Comparison of ENCODE assay signal across 6 cellular contexts in genomic region chr1:151147132-151147503, GRCh38. TPM values are rescaled to one million over a fixed set of nuclear protein-coding genes. Genes with fewer than 3 reads are reported as not detected.
DNase-seq lines count a peak whose midpoint lies in the region; ATAC-seq and TF ChIP-seq lines count a peak whose summit lies in the region.

No MANE protein-coding gene starts in this region.

- H3K4me1 Mint-ChIP-seq in activated CD4-positive, alpha-beta T cell treated with anti-CD3 and anti-CD28 coated beads, Interleukin-2, amount 10 ng/mL, durations not matched to agents 24 days and 14 days: peaks cover 14% of the 10 kb centered on the region

- no peaks in the 10 kb centered on the region for H3K36me3 Mint-ChIP-seq in activated CD4-positive, alpha-beta T cell treated with anti-CD3 and anti-CD28 coated beads, Interleukin-2, amount 10 ng/mL, durations not matched to agents 24 days and 14 days (ENCODE audit: low read depth)

- no peak for DNase-seq in activated CD4-positive, alpha-beta T cell treated with anti-CD3 and anti-CD28 coated beads, Interleukin-2, amount 10 ng/mL, durations not matched to agents 24 days and 14 days
- DNase-seq in activated CD4-positive, alpha-beta T cell treated with anti-CD3 and anti-CD28 coated beads, Interleukin-2, amount 50 U/mL, for 4 hours: no peak
- no peak for DNase-seq in testis
- DNase-seq in cortex of kidney (lab: John Stamatoyannopoulos, UW): no peak
- DNase-seq in germinal center (ENCODE audit: low spot score): no peak

- TF ChIP-seq EP300 in gastroesophageal sphincter (IDR thresholded peaks at IDR 0.05): no peak

- H3K36me3 ChIP-seq in gastroesophageal sphincter (peaks cover 0 to 5% of the 10 kb centered on the region in 2 donors), testis (ENCODE audit: low read depth, missing control alignments) (no peaks in the 10 kb centered on the region)

- no peak for TF ChIP-seq CTCF in gastroesophageal sphincter (IDR thresholded peaks at IDR 0.05)
- TF ChIP-seq CTCF in testis (IDR thresholded peaks at IDR 0.05): no peak

- peaks cover 0 to 52% (median 26%) of the 10 kb centered on the region in 3 donors for H3K4me1 ChIP-seq in gastroesophageal sphincter
- peaks cover 46% of the 10 kb centered on the region for H3K4me1 ChIP-seq in testis

- H3K4me3 ChIP-seq in gastroesophageal sphincter: peak overlapping the region; percentile 38 to 67
- peak overlapping the region; percentile 86 to 93 for H3K4me3 ChIP-seq in testis

- H3K27me3 Mint-ChIP-seq in activated CD4-positive, alpha-beta T cell treated with anti-CD3 and anti-CD28 coated beads, Interleukin-2, amount 10 ng/mL, durations not matched to agents 24 days and 14 days: peaks cover 18% of the 10 kb centered on the region

- no peaks in the 10 kb centered on the region for H3K27me3 ChIP-seq in gastroesophageal sphincter
- H3K27me3 ChIP-seq in testis: no peaks in the 10 kb centered on the region

- peak; percentile 10 for ATAC-seq in gastroesophageal sphincter

- TF ChIP-seq POLR2A in gastroesophageal sphincter (IDR thresholded peaks at IDR 0.05) (no peak), testis (IDR thresholded peaks at IDR 0.05) (no peak)

- no peaks in the 10 kb centered on the region for H3K9me3 Mint-ChIP-seq in activated CD4-positive, alpha-beta T cell treated with anti-CD3 and anti-CD28 coated beads, Interleukin-2, amount 10 ng/mL, durations not matched to agents 24 days and 14 days

- H3K4me3 Mint-ChIP-seq in activated CD4-positive, alpha-beta T cell treated with anti-CD3 and anti-CD28 coated beads, Interleukin-2, amount 10 ng/mL, durations not matched to agents 24 days and 14 days: peak overlapping the region; percentile 90

- intact Hi-C loops in activated CD4-positive, alpha-beta T cell treated with anti-CD3 and anti-CD28 coated beads, Interleukin-2, amount 10 ng/mL, durations not matched to agents 24 days and 14 days (cut with micrococcal nuclease): loop anchor here (2.0 kb wide), 1 partner anchor 16 kb away; no protein-coding TSS in a partner anchor
- intact Hi-C loops in testis (cut with DNase I; ENCODE audit: low total_unique reads): no loop called here

- WGBS in gastroesophageal sphincter (ENCODE audit: low coverage in 1 of 2), 2 donors: 4 to 17% methylated on average over 1 to 3 of the region's 7 CpGs
- 4 to 7% methylated on average over 7 of the region's 7 CpGs for WGBS in testis, 2 donors

- H3K27ac ChIP-seq in gastroesophageal sphincter (peak overlapping the region; percentile 9 to 93 (median 84)), testis (peak overlapping the region; percentile 66 to 85)

- peak overlapping the region; percentile 64 for H3K27ac Mint-ChIP-seq in activated CD4-positive, alpha-beta T cell treated with anti-CD3 and anti-CD28 coated beads, Interleukin-2, amount 10 ng/mL, durations not matched to agents 24 days and 14 days

- H3K9me3 ChIP-seq in gastroesophageal sphincter: no peaks in the 10 kb centered on the region
- H3K9me3 ChIP-seq in testis: no peaks in the 10 kb centered on the region

RNA-seq across cellular contexts. Expression of gene SEMA6C, which starts 0.7 kb away (rescaled TPM):
- total RNA-seq in activated CD4-positive, alpha-beta T cell treated with anti-CD3 and anti-CD28 coated beads, Interleukin-2, amount 10 ng/mL, durations not matched to agents 24 days and 14 days: 2.3 and 2.5 TPM in 2 replicates
- total RNA-seq in gastroesophageal sphincter (10 to 100 TPM in 1 of 4 donors, 1 to 10 TPM in 3; 6.1 to 13.9 (median 8.0) TPM), testis (100 to 1,000 TPM; 134 to 175 TPM)
- 71.6 TPM for polyA plus RNA-seq in testis (ENCODE audit: insufficient read depth, low read depth, low replicate concordance)

RNA-seq across cellular contexts. Expression of gene TNFAIP8L2, which starts 9.3 kb away (rescaled TPM):
- total RNA-seq in activated CD4-positive, alpha-beta T cell treated with anti-CD3 and anti-CD28 coated beads, Interleukin-2, amount 10 ng/mL, durations not matched to agents 24 days and 14 days: 29.4 and 32.5 TPM in 2 replicates
- 1 to 10 TPM in 3 of 4 donors, under 1 TPM in 1; 0.85 to 7.2 (median 4.4) TPM for total RNA-seq in gastroesophageal sphincter
- total RNA-seq in testis: under 1 TPM; 0.55 to 0.99 TPM
- polyA plus RNA-seq in testis (ENCODE audit: insufficient read depth, low read depth, low replicate concordance): 2.1 TPM

RNA-seq across cellular contexts. Expression of gene LYSMD1, which starts 18.6 kb away (rescaled TPM):
- 4.7 and 5.2 TPM in 2 replicates for total RNA-seq in activated CD4-positive, alpha-beta T cell treated with anti-CD3 and anti-CD28 coated beads, Interleukin-2, amount 10 ng/mL, durations not matched to agents 24 days and 14 days
- total RNA-seq in gastroesophageal sphincter: 10 to 100 TPM; 14.0 to 28.6 (median 14.4) TPM
- total RNA-seq in testis: 10 to 100 TPM; 14.9 to 17.0 TPM
- 9.5 TPM for polyA plus RNA-seq in testis (ENCODE audit: insufficient read depth, low read depth, low replicate concordance)

RNA-seq across cellular contexts. Expression of gene SCNM1, which starts 18.8 kb away (rescaled TPM):
- total RNA-seq in activated CD4-positive, alpha-beta T cell treated with anti-CD3 and anti-CD28 coated beads, Interleukin-2, amount 10 ng/mL, durations not matched to agents 24 days and 14 days: 96.7 and 100 TPM in 2 replicates
- total RNA-seq in gastroesophageal sphincter: 10 to 100 TPM; 18.7 to 32.0 (median 25.6) TPM
- total RNA-seq in testis: 10 to 100 TPM; 27.5 to 31.7 TPM
- 46.0 TPM for polyA plus RNA-seq in testis (ENCODE audit: insufficient read depth, low read depth, low replicate concordance)

RNA-seq across cellular contexts. Expression of gene TMOD4, which starts 28.7 kb away (rescaled TPM):
- 1.3 and 1.8 TPM in 2 replicates for total RNA-seq in activated CD4-positive, alpha-beta T cell treated with anti-CD3 and anti-CD28 coated beads, Interleukin-2, amount 10 ng/mL, durations not matched to agents 24 days and 14 days
- total RNA-seq in gastroesophageal sphincter (1 to 10 TPM in 1 of 4 donors, not detected in 3; 2.2 TPM), testis (not detected)
- polyA plus RNA-seq in testis (ENCODE audit: insufficient read depth, low read depth, low replicate concordance): 2.1 TPM

Comparison
In these comparisons a context has a peak if more than half of its experiments do, and no peak if none do; other contexts are left out.
1. RNA of gene SEMA6C, which starts 0.7 kb away (total RNA-seq): 134 to 175 TPM in testis; 6.1 to 13.9 TPM in gastroesophageal sphincter and 2.3 to 2.5 TPM in activated CD4-positive, alpha-beta T cell treated with anti-CD3 and anti-CD28 coated beads, Interleukin-2, amount 10 ng/mL, durations not matched to agents 24 days and 14 days; every median in the first group is over 4 times any median in the second.